1 cellular context compared by ENCODE assay signal in genomic region chr17:40615295-40615988, GRCh38.
TF ChIP-seq lines count a peak whose summit lies in the region.

No MANE protein-coding gene starts in this region.

TF ChIP-seq in GM23338, 12 proteins besides CTCF, POLR2A, EP300 and RAD21 (continued from another document):
- TF ChIP-seq ZNF462 (CRISPR knock-in tag; IDR thresholded peaks at IDR 0.05), result peak; percentile 73; the same call in 1 of the 2 replicates
- TF ChIP-seq ETS1 (IDR thresholded peaks at IDR 0.05), result no peak
- no peak for TF ChIP-seq JUNB (IDR thresholded peaks at IDR 0.05; ENCODE audit: unreplicated experiment)
TF ChIP-seq in GM23338: peak in this region for 1.
